In genomic region chr3:132343018-132343612, GRCh38 we compare ENCODE assay signal across 9 cellular contexts. TPM values are rescaled to one million over a fixed set of nuclear protein-coding genes. Genes with fewer than 3 reads are reported as not detected.
DNase-seq lines count a peak whose midpoint lies in the region; ATAC-seq and TF ChIP-seq lines count a peak whose summit lies in the region.
"Had no signal": no experiment of that assay in that cellular context is flagged by ENCODE, and none has a peak within 500 bp of the region (broad histone marks: within the 10 kb centered on the region; RNA-seq: fewer than 3 reads in every experiment).

No MANE protein-coding gene starts in this region.

- peaks cover 6% of the 10 kb centered on the region for H3K4me1 Mint-ChIP-seq in Caco-2 (ENCODE audit: low read depth, unreplicated experiment)

- H3K27ac Mint-ChIP-seq in Caco-2 (ENCODE audit: unreplicated experiment), result no peak overlapping the region

- no peaks in the 10 kb centered on the region for H3K36me3 Mint-ChIP-seq in Caco-2 (ENCODE audit: insufficient read depth, unreplicated experiment)

- H3K27me3 ChIP-seq in Caco-2 (replicated peaks; ENCODE audit: control insufficient read depth, insufficient read depth, low read length), result no peaks in the 10 kb centered on the region

- ATAC-seq in GM19467 (IDR thresholded peaks at IDR 0.05; ENCODE audit: unreplicated experiment), result peak; percentile 61
- no peak for ATAC-seq in GM18517 (IDR thresholded peaks at IDR 0.05; ENCODE audit: unreplicated experiment)

- H3K27me3 Mint-ChIP-seq in Caco-2 (ENCODE audit: insufficient read depth, unreplicated experiment), result no peaks in the 10 kb centered on the region

- no peaks in the 10 kb centered on the region for H3K4me1 ChIP-seq in Caco-2

- no TSS peak for BruUV-seq in Caco-2 (replicated peaks; lab: Mats Ljungman, UMichigan)

- no peak overlapping the region for H3K4me3 Mint-ChIP-seq in Caco-2 (ENCODE audit: unreplicated experiment)

- no peaks in the 10 kb centered on the region for H3K9me3 Mint-ChIP-seq in Caco-2 (ENCODE audit: unreplicated experiment)

- POLR2A ChIA-PET in Caco-2 (lab: Charles Lee), result no interaction called here

- H3K4me3 ChIP-seq in Caco-2 (ENCODE audit: low read depth, low read length) (no peak overlapping the region), epithelial cell of esophagus (ENCODE audit: low read length) (no peak overlapping the region)

- intact Hi-C loops in Caco-2 (cut with micrococcal nuclease; ENCODE audit: unreplicated experiment), result loop anchor here (1.0 to 2.0 kb wide), 3 partner anchors 56 to 90 kb away; no protein-coding TSS in a partner anchor

- CTCF ChIA-PET in Caco-2 (lab: Charles Lee), result interaction anchor here (0.6 to 3.4 kb wide), 7 partner anchors 11 to 92 kb away, joined by 3 to 62 read pairs (median 3); no protein-coding TSS in a partner anchor

- peak; percentile 81 to 88 for TF ChIP-seq CTCF in Caco-2 (IDR thresholded peaks at IDR 0.05; ENCODE audit: insufficient read depth in 1 of 2, low read depth in 1 of 2, low read length in 1 of 2, severe bottlenecking in 1 of 2, unreplicated experiment in 1 of 2)
- peak; percentile 89 for TF ChIP-seq CTCF in epithelial cell of esophagus (IDR thresholded peaks at IDR 0.05; ENCODE audit: insufficient read depth, low read depth, low read length, missing control alignments)

- H3K36me3 ChIP-seq in Caco-2 (ENCODE audit: control insufficient read depth, insufficient read depth, low read length), result no peaks in the 10 kb centered on the region

- peak; percentile 33 to 56 for DNase-seq in Caco-2
- DNase-seq in NCI-H1092 treated with DMSO at 0.1 percent for 48 hours (lab: John Stamatoyannopoulos, UW), result peak; percentile 59
- peak; percentile 83 for DNase-seq in SIG-M5 treated with dmso at 0.1 percent for 504 hours (lab: John Stamatoyannopoulos, UW; ENCODE audit: unreplicated experiment)
- DNase-seq in epithelial cell of esophagus (ENCODE audit: low read depth), result peak; percentile 70
- DNase-seq in midbrain (lab: John Stamatoyannopoulos, UW), result peak; percentile 71
- DNase-seq in T-helper 9 cell, result no peak

- no peaks in the 10 kb centered on the region for H3K9me3 ChIP-seq in Caco-2

RNA-seq across cellular contexts. Expression of gene ACP3, which starts 25.9 kb away (rescaled TPM):
- 0.82 and 2.3 TPM in 2 replicates for total RNA-seq in Caco-2 (2022)
- total RNA-seq: T-helper 2 cell treated with Interferon-gamma antibody and Interleukin-4, amounts not matched to agents 100 ng/mL and 5 ng/mL, for 36 hours had no signal
